21 cellular contexts compared by ENCODE assay signal in genomic region chr6:121731381-121731780, GRCh38.
A peak's percentile ranks its signal among the peaks of the same experiment; 100 is the strongest.
DNase-seq lines count a peak whose midpoint lies in the region; ATAC-seq, FAIRE-seq and TF ChIP-seq lines count a peak whose summit lies in the region.
"Had no signal": no experiment of that assay in that cellular context is flagged by ENCODE, and none has a peak within 500 bp of the region (broad histone marks: within the 10 kb centered on the region; RNA-seq: fewer than 3 reads in every experiment).

No MANE protein-coding gene starts in this region.

- no peaks in the 10 kb centered on the region for H4K20me1 ChIP-seq in astrocyte (ENCODE audit: insufficient read depth, low read length)
- H4K20me1 ChIP-seq: BLaER1 treated with 17β-estradiol and CSF1 and Interleukin-3, amounts not matched to agents 10 nM and 100 nM had no signal

- intact Hi-C loops in esophagus squamous epithelium (cut with DNase I) = no loop called here

- TF ChIP-seq CTCF in astrocyte (IDR thresholded peaks at IDR 0.05; ENCODE audit: insufficient read depth, low read depth, low read length) = no peak
- no peak for TF ChIP-seq CTCF in esophagus squamous epithelium (IDR thresholded peaks at IDR 0.05)

- H3K27ac ChIP-seq in SJSA1 (peak overlapping the region; percentile 56), astrocyte (ENCODE audit: low read depth, low read length) (no peak overlapping the region), esophagus squamous epithelium (no peak overlapping the region)
- H3K27ac ChIP-seq: 22Rv1; A549; BLaER1 treated with 17β-estradiol and CSF1 and Interleukin-3, amounts not matched to agents 10 nM and 100 nM; C4-2B had no signal

- H3K4me1 ChIP-seq in SJSA1 (replicated peaks) = peaks cover 24% of the 10 kb centered on the region
- no peaks in the 10 kb centered on the region for H3K4me1 ChIP-seq in astrocyte (ENCODE audit: insufficient read depth, low read length)
- H3K4me1 ChIP-seq in esophagus squamous epithelium = peaks cover 0 to 12% (median 0%) of the 10 kb centered on the region in 3 donors
- H3K4me1 ChIP-seq: A549, Caco-2 had no signal

- peaks cover 2% of the 10 kb centered on the region for H3K4me1 Mint-ChIP-seq in astrocyte (ENCODE audit: low read depth, unreplicated experiment)
- H3K4me1 Mint-ChIP-seq: B cell had no signal

- no peak for TF ChIP-seq POLR2A in esophagus squamous epithelium (IDR thresholded peaks at IDR 0.05)

- H3K36me3 ChIP-seq in SJSA1 (no peaks in the 10 kb centered on the region), astrocyte (ENCODE audit: insufficient read depth, low read length) (no peaks in the 10 kb centered on the region), esophagus squamous epithelium (no peaks in the 10 kb centered on the region)
- H3K36me3 ChIP-seq: BLaER1 treated with 17β-estradiol and CSF1 and Interleukin-3, amounts not matched to agents 10 nM and 100 nM had no signal

- ATAC-seq in GM19452 (IDR thresholded peaks at IDR 0.05; ENCODE audit: unreplicated experiment) = no peak
- ATAC-seq: A549; CD8-positive, alpha-beta T cell had no signal

- no peaks in the 10 kb centered on the region for H3K27me3 Mint-ChIP-seq in astrocyte (ENCODE audit: low read depth, unreplicated experiment)
- H3K27me3 Mint-ChIP-seq: B cell; CD4-positive, alpha-beta T cell had no signal

- no peak overlapping the region for H3K4me3 Mint-ChIP-seq in astrocyte (ENCODE audit: unreplicated experiment)
- H3K4me3 Mint-ChIP-seq: B cell; CD4-positive, alpha-beta T cell; CD8-positive, alpha-beta T cell had no signal

- peak; percentile 72 to 76 for DNase-seq in SJSA1 (ENCODE audit: low read depth in 1 of 2, low spot score in 2 of 2)
- no peak for DNase-seq in astrocyte (ENCODE audit: low read depth)
- peak; percentile 32 for DNase-seq in iris pigment epithelial cell (ENCODE audit: low read depth)
- no peak for DNase-seq in activated naive CD4-positive, alpha-beta T cell (lab: John Stamatoyannopoulos, UW)
- no peak for DNase-seq in esophagus squamous epithelium (lab: John Stamatoyannopoulos, UW)
- DNase-seq: AML-193; Caco-2; Calu3; CD4-positive, alpha-beta T cell; CD8-positive, alpha-beta T cell; DMS79 treated with DMSO at 0.1 percent for 48 hours; GF-D8 had no signal

- H3K27me3 ChIP-seq in SJSA1 (replicated peaks) = no peaks in the 10 kb centered on the region
- H3K27me3 ChIP-seq in astrocyte (ENCODE audit: insufficient read depth, low read length) = no peaks in the 10 kb centered on the region
- no peaks in the 10 kb centered on the region for H3K27me3 ChIP-seq in esophagus squamous epithelium
- H3K27me3 ChIP-seq: BLaER1 treated with 17β-estradiol and CSF1 and Interleukin-3, amounts not matched to agents 10 nM and 100 nM had no signal

- H3K79me2 ChIP-seq in astrocyte (ENCODE audit: insufficient read depth, low read length) = no peaks in the 10 kb centered on the region

- FAIRE-seq in astrocyte (lab: Jason Lieb, UNC) = no peak
- FAIRE-seq: A549, D721Med, GM12891, GM19239 had no signal

- no peak overlapping the region for H3K9ac ChIP-seq in astrocyte (ENCODE audit: low read length)
- H3K9ac ChIP-seq: BLaER1 treated with 17β-estradiol and CSF1 and Interleukin-3, amounts not matched to agents 10 nM and 100 nM had no signal

- H3K9me3 Mint-ChIP-seq in astrocyte (ENCODE audit: unreplicated experiment) = peaks cover 11% of the 10 kb centered on the region

- H3K4me2 ChIP-seq in astrocyte (ENCODE audit: low read length) = no peak overlapping the region
- H3K4me2 ChIP-seq: A549; BLaER1 treated with 17β-estradiol and CSF1 and Interleukin-3, amounts not matched to agents 10 nM and 100 nM had no signal

- H3K36me3 Mint-ChIP-seq in astrocyte (ENCODE audit: low read depth, unreplicated experiment) = no peaks in the 10 kb centered on the region
- H3K36me3 Mint-ChIP-seq: CD8-positive, alpha-beta T cell had no signal

- H3K9me3 ChIP-seq in SJSA1 (replicated peaks) (peaks cover 3% of the 10 kb centered on the region; the same call in 1 of the 2 replicates), astrocyte (ENCODE audit: insufficient read depth, low read depth, low read length) (no peaks in the 10 kb centered on the region), esophagus squamous epithelium (peaks cover 0 to 9% (median 9%) of the 10 kb centered on the region in 3 donors)
- H3K9me3 ChIP-seq: A549 had no signal

- WGBS in esophagus squamous epithelium, 2 donors = 82% methylated on average over 1 of the region's 1 CpG

- H3K4me3 ChIP-seq in SJSA1 = no peak overlapping the region
- no peak overlapping the region for H3K4me3 ChIP-seq in astrocyte (ENCODE audit: insufficient read depth, low read depth, low read length)
- no peak overlapping the region for H3K4me3 ChIP-seq in esophagus squamous epithelium
- H3K4me3 ChIP-seq: A549; BLaER1 treated with 17β-estradiol and CSF1 and Interleukin-3, amounts not matched to agents 10 nM and 100 nM had no signal

- peak overlapping the region; percentile 45 for H3K27ac Mint-ChIP-seq in astrocyte (ENCODE audit: unreplicated experiment)
- H3K27ac Mint-ChIP-seq: B cell; CD4-positive, alpha-beta T cell; CD8-positive, alpha-beta T cell had no signal

- no peak overlapping the region for H2AFZ ChIP-seq in astrocyte (ENCODE audit: low read depth, low read length)

Comparison
In these comparisons a context has a peak if more than half of its experiments do, and no peak if none do; other contexts are left out.
1. DNase-seq: peak in SJSA1 (2 of 2) and iris pigment epithelial cell (single experiment); none in astrocyte (single experiment), activated naive CD4-positive, alpha-beta T cell (0 of 4) and esophagus squamous epithelium (single experiment).